ENCODE assay signal across 22 cellular contexts in genomic region chr11:29914203-29914930, GRCh38.
DNase-seq lines count a peak whose midpoint lies in the region; ATAC-seq and TF ChIP-seq lines count a peak whose summit lies in the region.
"Had no signal": no experiment of that assay in that cellular context is flagged by ENCODE, and none has a peak within 500 bp of the region (broad histone marks: within the 10 kb centered on the region; RNA-seq: fewer than 3 reads in every experiment).

No MANE protein-coding gene starts in this region.

- H3K27me3 ChIP-seq in adrenal gland (no peaks in the 10 kb centered on the region), GM23338 (ENCODE audit: insufficient read depth) (no peaks in the 10 kb centered on the region)
- H3K27me3 ChIP-seq: BE2C, ovary, SJCRH30 had no signal

- H3K4me3 ChIP-seq in adrenal gland (no peak overlapping the region), GM23338 (no peak overlapping the region)
- H3K4me3 ChIP-seq: ovary, SJCRH30 had no signal

- 0 out of 2 replicates have a peak, but pooled peaks cover 4% of the 10 kb centered on the region for H3K9me2 ChIP-seq in GM23338 (ENCODE audit: insufficient read depth)

- H3K36me3 ChIP-seq in adrenal gland (replicated peaks in 1 of 2) (no peaks in the 10 kb centered on the region), GM23338 (ENCODE audit: insufficient read depth) (no peaks in the 10 kb centered on the region)
- H3K36me3 ChIP-seq: BE2C, ovary, SJCRH30 had no signal

- no peaks in the 10 kb centered on the region for H3K4me1 Mint-ChIP-seq in GM23338
- H3K4me1 Mint-ChIP-seq: activated naive CD4-positive, alpha-beta T cell treated with anti-CD3 and anti-CD28 coated beads, Interleukin-2, amount 10 ng/mL, durations not matched to agents 7 days and 5 days; naive thymus-derived CD8-positive, alpha-beta T cell; stimulated activated memory B cell treated with anti-CD40 and anti-IgM and Interleukin-4, amounts not matched to agents 10 μg/mL and 1 μg/mL and 100 μg/mL, for 72 hours had no signal

- no peak overlapping the region for H3K27ac Mint-ChIP-seq in GM23338
- H3K27ac Mint-ChIP-seq: activated naive CD4-positive, alpha-beta T cell treated with anti-CD3 and anti-CD28 coated beads, Interleukin-2, amount 10 ng/mL, durations not matched to agents 7 days and 5 days; naive thymus-derived CD8-positive, alpha-beta T cell; stimulated activated memory B cell treated with anti-CD40 and anti-IgM and Interleukin-4, amounts not matched to agents 10 μg/mL and 1 μg/mL and 100 μg/mL, for 72 hours had no signal

- peak; percentile 9 for DNase-seq in EL
- DNase-seq in LHCN-M2 (ENCODE audit: low read depth): peak; percentile 5
- peak in 4 of 7 donors; percentile 10 to 35 (median 25) for DNase-seq in adrenal gland
- peak; percentile 6 for DNase-seq in non-pigmented ciliary epithelial cell (ENCODE audit: low read depth)
- no peak for DNase-seq in GM23338 (ENCODE audit: low spot score)
- DNase-seq in HT-29 (ENCODE audit: low spot score): no peak
- no peak for DNase-seq in NCI-H2029 treated with DMSO at 0.1 percent for 48 hours (lab: John Stamatoyannopoulos, UW)
- DNase-seq: activated CD4-positive, CD25-positive, alpha-beta regulatory T cell; activated naive CD4-positive, alpha-beta T cell treated with anti-CD3 and anti-CD28 coated beads, Interleukin-2, amount 10 ng/mL, durations not matched to agents 7 days and 5 days; activated T-cell treated with anti-CD3 and anti-CD28 coated beads, Interleukin-2, amount 50 U/mL, for 48 hours; BE2C; Calu3; hypothalamus; mesenchymal stem cell; naive thymus-derived CD8-positive, alpha-beta T cell; NCI-H1092 treated with DMSO at 0.1 percent for 48 hours; NCI-H2107; NCI-H69; ovary; SJCRH30 had no signal

- no peaks in the 10 kb centered on the region for H3K9me3 Mint-ChIP-seq in GM23338
- H3K9me3 Mint-ChIP-seq: activated naive CD4-positive, alpha-beta T cell treated with anti-CD3 and anti-CD28 coated beads, Interleukin-2, amount 10 ng/mL, durations not matched to agents 7 days and 5 days; stimulated activated memory B cell treated with anti-CD40 and anti-IgM and Interleukin-4, amounts not matched to agents 10 μg/mL and 1 μg/mL and 100 μg/mL, for 72 hours had no signal

- 0 out of 2 replicates have a peak, but pooled peaks cover 3% of the 10 kb centered on the region for H4K20me1 ChIP-seq in GM23338 (replicated peaks; ENCODE audit: insufficient read depth)

- H2AFZ ChIP-seq in GM23338: no peak overlapping the region

- no peaks in the 10 kb centered on the region for H3K27me3 Mint-ChIP-seq in GM23338 (ENCODE audit: insufficient read depth, low read depth, poor library complexity)
- H3K27me3 Mint-ChIP-seq: activated naive CD4-positive, alpha-beta T cell treated with anti-CD3 and anti-CD28 coated beads, Interleukin-2, amount 10 ng/mL, durations not matched to agents 7 days and 5 days; naive thymus-derived CD8-positive, alpha-beta T cell; stimulated activated memory B cell treated with anti-CD40 and anti-IgM and Interleukin-4, amounts not matched to agents 10 μg/mL and 1 μg/mL and 100 μg/mL, for 72 hours had no signal

- H3K4me3 Mint-ChIP-seq in GM23338: no peak overlapping the region
- H3K4me3 Mint-ChIP-seq: activated naive CD4-positive, alpha-beta T cell treated with anti-CD3 and anti-CD28 coated beads, Interleukin-2, amount 10 ng/mL, durations not matched to agents 7 days and 5 days; naive thymus-derived CD8-positive, alpha-beta T cell; stimulated activated memory B cell treated with anti-CD40 and anti-IgM and Interleukin-4, amounts not matched to agents 10 μg/mL and 1 μg/mL and 100 μg/mL, for 72 hours had no signal

- 52 to 73% (median 67%) methylated on average over 2 of the region's 2 CpGs for WGBS in adrenal gland, 4 donors

- TF ChIP-seq CTCF in adrenal gland (IDR thresholded peaks at IDR 0.05): no peak
- no peak for TF ChIP-seq CTCF in GM23338 (conservative IDR thresholded peaks at IDR 0.05; ENCODE audit: low read depth in 2 of 2)

- no peak overlapping the region for H3K4me2 ChIP-seq in GM23338

- no peaks in the 10 kb centered on the region for H3K79me2 ChIP-seq in GM23338 (replicated peaks; ENCODE audit: insufficient read depth)

- H3K4me1 ChIP-seq in adrenal gland (replicated peaks in 1 of 2): no peaks in the 10 kb centered on the region
- H3K4me1 ChIP-seq in GM23338 (ENCODE audit: insufficient read depth): no peaks in the 10 kb centered on the region
- H3K4me1 ChIP-seq: BE2C, SJCRH30 had no signal

- H3K36me3 Mint-ChIP-seq in GM23338 (ENCODE audit: low read depth): no peaks in the 10 kb centered on the region
- H3K36me3 Mint-ChIP-seq: activated naive CD4-positive, alpha-beta T cell treated with anti-CD3 and anti-CD28 coated beads, Interleukin-2, amount 10 ng/mL, durations not matched to agents 7 days and 5 days; naive thymus-derived CD8-positive, alpha-beta T cell; stimulated activated memory B cell treated with anti-CD40 and anti-IgM and Interleukin-4, amounts not matched to agents 10 μg/mL and 1 μg/mL and 100 μg/mL, for 72 hours had no signal

- H3F3A ChIP-seq in GM23338 (replicated peaks; ENCODE audit: low read depth): no peaks in the 10 kb centered on the region

- intact Hi-C loops in adrenal gland (cut with DNase I): no loop called here

- no peak for TF ChIP-seq POLR2A in adrenal gland (IDR thresholded peaks at IDR 0.05)

- H3K27ac ChIP-seq in adrenal gland: no peak overlapping the region
- no peak overlapping the region for H3K27ac ChIP-seq in GM23338 (ENCODE audit: low read depth)
- H3K27ac ChIP-seq: ovary, SJCRH30 had no signal

- ATAC-seq in GM23338: no peak
- ATAC-seq: naive thymus-derived CD8-positive, alpha-beta T cell; sciatic nerve; stimulated activated memory B cell treated with anti-CD40 and anti-IgM and Interleukin-4, amounts not matched to agents 10 μg/mL and 1 μg/mL and 100 μg/mL, for 72 hours had no signal

- H3K9me3 ChIP-seq in adrenal gland (replicated peaks in 1 of 3): no peaks in the 10 kb centered on the region
- H3K9me3 ChIP-seq: BE2C, ovary, SJCRH30 had no signal

TF ChIP-seq in GM23338, 12 proteins besides CTCF, POLR2A, EP300 and RAD21 (continues in another document):
- no peak for TF ChIP-seq JUNB (IDR thresholded peaks at IDR 0.05; ENCODE audit: unreplicated experiment)
- TF ChIP-seq POLR2AphosphoS5 (IDR thresholded peaks at IDR 0.05; ENCODE audit: low read depth): no peak
- TF ChIP-seq EZH2 (IDR thresholded peaks at IDR 0.05; ENCODE audit: low read depth, unreplicated experiment): no peak
- TF ChIP-seq STAT1 (IDR thresholded peaks at IDR 0.05; ENCODE audit: unreplicated experiment): no peak
- TF ChIP-seq EZH2phosphoT487 (IDR thresholded peaks at IDR 0.05; ENCODE audit: unreplicated experiment): no peak
- no peak for TF ChIP-seq ZNF114 (CRISPR knock-in tag; IDR thresholded peaks at IDR 0.05)
- no peak for TF ChIP-seq NANOG (IDR thresholded peaks at IDR 0.05; ENCODE audit: borderline replicate concordance)

Comparison
In these comparisons a context has a peak if more than half of its experiments do, and no peak if none do; other contexts are left out.
1. DNase-seq: peak in EL (single experiment), LHCN-M2 (single experiment), adrenal gland (4 of 7) and non-pigmented ciliary epithelial cell (single experiment); none in GM23338 (single experiment), HT-29 (single experiment) and NCI-H2029 treated with DMSO at 0.1 percent for 48 hours (single experiment).